21 cellular contexts compared by ENCODE assay signal in the genomic region with DNA sequence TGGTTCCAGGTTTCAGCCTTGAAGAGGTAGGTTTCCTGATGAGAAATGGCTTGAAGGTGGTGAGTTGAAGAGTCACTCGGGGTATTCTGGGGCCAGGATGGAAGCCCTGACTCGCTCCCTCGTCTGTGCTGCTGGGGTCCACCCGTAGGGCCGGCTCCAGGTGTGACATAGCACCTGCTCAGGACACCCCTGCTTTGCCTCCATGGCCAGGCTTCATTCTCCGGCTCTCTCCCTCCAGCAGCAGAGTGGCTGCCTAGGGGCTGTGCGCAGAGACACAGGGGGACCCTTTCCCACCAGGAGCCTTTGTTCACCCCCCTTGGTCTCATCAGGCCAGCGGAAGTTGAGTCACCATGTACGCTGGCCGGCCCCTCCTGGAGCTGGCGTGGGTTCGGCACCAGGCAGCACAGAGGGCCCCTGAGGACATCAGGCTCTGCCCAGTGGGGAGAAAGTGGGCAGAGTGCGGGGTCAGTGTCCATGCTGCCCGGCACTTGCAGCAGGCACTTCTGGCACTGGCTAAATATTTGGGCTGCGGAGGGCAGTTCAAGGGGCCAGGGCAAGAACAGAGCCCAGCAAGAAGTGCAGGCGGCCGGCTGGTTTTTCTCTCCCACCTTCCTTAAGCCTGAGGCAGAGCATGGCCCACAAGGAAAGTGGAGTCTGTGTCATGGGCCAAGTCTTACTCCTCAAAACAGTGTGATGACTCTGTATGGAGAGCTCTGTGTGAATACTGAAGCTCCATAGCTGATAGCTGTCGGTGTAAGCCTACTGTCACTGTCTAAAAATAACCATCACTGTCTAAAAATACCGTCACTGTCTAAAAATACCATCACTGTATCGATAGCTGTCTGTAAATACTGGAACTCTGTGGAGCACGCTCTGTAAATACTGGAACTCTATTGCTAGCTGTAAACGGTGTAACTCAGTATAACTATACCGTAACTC. TPM values are rescaled to one million over a fixed set of nuclear protein-coding genes. Genes with fewer than 3 reads are reported as not detected.
DNase-seq lines count a peak whose midpoint lies in the region; ATAC-seq, FAIRE-seq and TF ChIP-seq lines count a peak whose summit lies in the region.
"Had no signal": no experiment of that assay in that cellular context is flagged by ENCODE, and none has a peak within 500 bp of the region (broad histone marks: within the 10 kb centered on the region; RNA-seq: fewer than 3 reads in every experiment).

No MANE protein-coding gene starts in this region.

- no peak for ATAC-seq in gastroesophageal sphincter
- ATAC-seq: activated CD8-positive, alpha-beta T cell treated with anti-CD3 and anti-CD28 coated beads, Interleukin-2, amount 10 ng/mL, durations not matched to agents 7 days and 5 days; effector memory CD8-positive, alpha-beta T cell; SK-N-SH treated with all-trans-retinoic acid at 6 μM for 48 hours had no signal

- H3K4me1 ChIP-seq in gastroesophageal sphincter (peaks cover 0 to 56% (median 18%) of the 10 kb centered on the region in 3 donors), Karpas-422 (ENCODE audit: low read length) (peaks cover 15% of the 10 kb centered on the region)
- H3K4me1 ChIP-seq: HAP-1 had no signal

- DNase-seq in activated T-cell treated with anti-CD3 and anti-CD28 coated beads, Interleukin-2, amount 50 U/mL, for 24 hours, result no peak
- no peak for DNase-seq in activated T-cell treated with anti-CD3 and anti-CD28 coated beads, Interleukin-2, amount 50 U/mL, for 1 hour
- DNase-seq in lung microvascular endothelial cell (ENCODE audit: low read depth in 2 of 2) (peak; percentile 28 to 43), Karpas-422 (no peak), NCI-H1436 treated with DMSO at 0.1 percent for 48 hours (lab: John Stamatoyannopoulos, UW) (no peak), RCC 7860 (ENCODE audit: low spot score) (no peak)
- DNase-seq: 8988T; activated CD8-positive, alpha-beta T cell treated with anti-CD3 and anti-CD28 coated beads, Interleukin-2, amount 10 ng/mL, durations not matched to agents 7 days and 5 days; activated gamma-delta T cell; effector memory CD8-positive, alpha-beta T cell; immature natural killer cell; NCI-H1417; NCI-H226 had no signal

- WGBS in gastroesophageal sphincter (ENCODE audit: low coverage in 1 of 2), 2 donors, result 61 to 62% methylated on average over 6 to 7 of the region's 23 CpGs

- H3K9me3 ChIP-seq in gastroesophageal sphincter (no peaks in the 10 kb centered on the region), Karpas-422 (ENCODE audit: low read length) (peaks cover 16% of the 10 kb centered on the region)
- H3K9me3 ChIP-seq: suprapubic skin had no signal

- peaks cover 75% of the 10 kb centered on the region for H3K79me2 ChIP-seq in Karpas-422 (ENCODE audit: low read length)

- TF ChIP-seq POLR2A in gastroesophageal sphincter (IDR thresholded peaks at IDR 0.05), result no peak

- H3K9me2 ChIP-seq in Karpas-422 (replicated peaks; ENCODE audit: insufficient read depth, low read length), result no peaks in the 10 kb centered on the region

- H3K4me3 ChIP-seq in gastroesophageal sphincter (no peak overlapping the region), Karpas-422 (ENCODE audit: low read length) (no peak overlapping the region)
- H3K4me3 ChIP-seq: breast epithelium, HAP-1, suprapubic skin had no signal

- H2AFZ ChIP-seq in Karpas-422 (ENCODE audit: low read length), result no peak overlapping the region

- no peaks in the 10 kb centered on the region for H4K20me1 ChIP-seq in Karpas-422 (ENCODE audit: insufficient read depth, low read depth, low read length)

- no peak overlapping the region for H3K9ac ChIP-seq in Karpas-422 (ENCODE audit: low read length)

- peaks cover 0 to 50% of the 10 kb centered on the region in 2 donors for H3K36me3 ChIP-seq in gastroesophageal sphincter
- peaks cover 54% of the 10 kb centered on the region for H3K36me3 ChIP-seq in Karpas-422 (ENCODE audit: insufficient read depth, low read length)
- H3K36me3 ChIP-seq: breast epithelium had no signal

- H3K27me3 ChIP-seq in gastroesophageal sphincter (no peaks in the 10 kb centered on the region), Karpas-422 (ENCODE audit: low read length) (no peaks in the 10 kb centered on the region)
- H3K27me3 ChIP-seq: breast epithelium, suprapubic skin had no signal

- H3K4me3 Mint-ChIP-seq in activated T-cell treated with anti-CD3 and anti-CD28 coated beads, Interleukin-2, amount 50 U/mL, for 24 hours, result no peak overlapping the region
- H3K4me3 Mint-ChIP-seq: activated CD8-positive, alpha-beta T cell treated with anti-CD3 and anti-CD28 coated beads, Interleukin-2, amount 10 ng/mL, durations not matched to agents 7 days and 5 days; CD14-positive monocyte; effector memory CD8-positive, alpha-beta T cell had no signal

- no peak for TF ChIP-seq CTCF in gastroesophageal sphincter (IDR thresholded peaks at IDR 0.05)

- H3K36me3 Mint-ChIP-seq in activated T-cell treated with anti-CD3 and anti-CD28 coated beads, Interleukin-2, amount 50 U/mL, for 24 hours (ENCODE audit: low read depth), result peaks cover 34% of the 10 kb centered on the region

- TF ChIP-seq EP300 in gastroesophageal sphincter (IDR thresholded peaks at IDR 0.05), result no peak

- no peaks in the 10 kb centered on the region for H3K9me3 Mint-ChIP-seq in activated T-cell treated with anti-CD3 and anti-CD28 coated beads, Interleukin-2, amount 50 U/mL, for 24 hours
- H3K9me3 Mint-ChIP-seq: effector memory CD8-positive, alpha-beta T cell; immature natural killer cell had no signal

- FAIRE-seq in RCC 7860 (lab: Jason Lieb, UNC), result no peak
- FAIRE-seq: TTC549 had no signal

- peak overlapping the region; percentile 66 for H3K27ac Mint-ChIP-seq in activated T-cell treated with anti-CD3 and anti-CD28 coated beads, Interleukin-2, amount 50 U/mL, for 24 hours
- H3K27ac Mint-ChIP-seq: activated CD8-positive, alpha-beta T cell treated with anti-CD3 and anti-CD28 coated beads, Interleukin-2, amount 10 ng/mL, durations not matched to agents 7 days and 5 days; effector memory CD8-positive, alpha-beta T cell; immature natural killer cell had no signal

- H3K27me3 Mint-ChIP-seq in activated T-cell treated with anti-CD3 and anti-CD28 coated beads, Interleukin-2, amount 50 U/mL, for 24 hours, result no peaks in the 10 kb centered on the region
- H3K27me3 Mint-ChIP-seq: effector memory CD8-positive, alpha-beta T cell had no signal

- H3K4me2 ChIP-seq in Karpas-422 (ENCODE audit: low read depth, low read length, poor library complexity, severe bottlenecking), result no peak overlapping the region

- H3K27ac ChIP-seq in gastroesophageal sphincter (peak overlapping the region in 3 of 4 donors; percentile 37 to 49 (median 43)), temporal lobe (ENCODE audit: low read depth, low read length) (peak overlapping the region; percentile 64), Karpas-422 (ENCODE audit: low read length) (no peak overlapping the region)
- H3K27ac ChIP-seq: breast epithelium, suprapubic skin had no signal

- peaks cover 35% of the 10 kb centered on the region for H3K4me1 Mint-ChIP-seq in activated T-cell treated with anti-CD3 and anti-CD28 coated beads, Interleukin-2, amount 50 U/mL, for 24 hours (ENCODE audit: low read depth)

RNA-seq across cellular contexts. Expression of a gene that starts 3.7 kb away (rescaled TPM):
- total RNA-seq in gastroesophageal sphincter, result 10 to 100 TPM; 11.6 to 39.1 (median 24.8) TPM
- 34.4 and 71.8 TPM in 2 replicates for total RNA-seq in lung microvascular endothelial cell
- 87.0 TPM for total RNA-seq in temporal lobe
- 9.6 and 20.0 TPM in 2 replicates for total RNA-seq in Karpas-422 (2014; rRNA removed; shearing (Covaris generic); ENCODE audit: low replicate concordance)

RNA-seq across cellular contexts. Expression of a gene that starts 4.3 kb away (rescaled TPM):
- 10 to 100 TPM; 17.4 to 36.4 (median 21.7) TPM for total RNA-seq in gastroesophageal sphincter
- 10.0 and 12.1 TPM in 2 replicates for total RNA-seq in lung microvascular endothelial cell
- 5.7 TPM for total RNA-seq in temporal lobe
- total RNA-seq in Karpas-422 (2014; rRNA removed; shearing (Covaris generic); ENCODE audit: low replicate concordance), result 21.0 and 22.6 TPM in 2 replicates

Comparison
In these comparisons a context has a peak if more than half of its experiments do, and no peak if none do; other contexts are left out.
1. DNase-seq: peak in lung microvascular endothelial cell (2 of 2); none in activated T-cell treated with anti-CD3 and anti-CD28 coated beads, Interleukin-2, amount 50 U/mL, for 24 hours (single experiment), activated T-cell treated with anti-CD3 and anti-CD28 coated beads, Interleukin-2, amount 50 U/mL, for 1 hour (single experiment), Karpas-422 (single experiment), NCI-H1436 treated with DMSO at 0.1 percent for 48 hours (single experiment) and RCC 7860 (single experiment).